In genomic region chr7:123070702-123071286, GRCh38 we compare ENCODE assay signal across 10 cellular contexts.
DNase-seq lines count a peak whose midpoint lies in the region; ATAC-seq and TF ChIP-seq lines count a peak whose summit lies in the region.
"Had no signal": no experiment of that assay in that cellular context is flagged by ENCODE, and none has a peak within 500 bp of the region (broad histone marks: within the 10 kb centered on the region; RNA-seq: fewer than 3 reads in every experiment).

No MANE protein-coding gene starts in this region.

- H3K4me3 Mint-ChIP-seq in endodermal cell, result no peak overlapping the region
- no peak overlapping the region for H3K4me3 Mint-ChIP-seq in activated T-helper 17 cell treated with anti-CD3 and anti-CD28 coated beads, Interleukin-2, amount 50 U/mL, for 72 hours
- H3K4me3 Mint-ChIP-seq: T-cell had no signal

- peak; percentile 52 for ATAC-seq in GM19395 (IDR thresholded peaks at IDR 0.05; ENCODE audit: unreplicated experiment)
- no peak for ATAC-seq in activated T-helper 17 cell treated with anti-CD3 and anti-CD28 coated beads, Interleukin-2, amount 50 U/mL, for 72 hours (replicated peaks)
- ATAC-seq: T-cell had no signal

- no peaks in the 10 kb centered on the region for H3K27me3 Mint-ChIP-seq in endodermal cell (ENCODE audit: insufficient read depth)
- no peaks in the 10 kb centered on the region for H3K27me3 Mint-ChIP-seq in activated T-helper 17 cell treated with anti-CD3 and anti-CD28 coated beads, Interleukin-2, amount 50 U/mL, for 72 hours
- H3K27me3 Mint-ChIP-seq: T-cell had no signal

- TF ChIP-seq CTCF in AG10803 (conservative IDR thresholded peaks at IDR 0.05; ENCODE audit: low read length) (peak; percentile 55), endodermal cell (conservative IDR thresholded peaks at IDR 0.05) (peak; percentile 75)

- no peaks in the 10 kb centered on the region for H3K9me3 ChIP-seq in endodermal cell (ENCODE audit: control insufficient read depth, low read length)

- peaks cover 7% of the 10 kb centered on the region for H3K27me3 ChIP-seq in endodermal cell (ENCODE audit: control insufficient read depth, insufficient read depth, low read length, poor library complexity, severe bottlenecking)

- H3K36me3 ChIP-seq in endodermal cell (ENCODE audit: control insufficient read depth, insufficient read depth, low read length), result no peaks in the 10 kb centered on the region

- no peaks in the 10 kb centered on the region for H3K36me3 Mint-ChIP-seq in endodermal cell (ENCODE audit: low read depth)
- no peaks in the 10 kb centered on the region for H3K36me3 Mint-ChIP-seq in activated T-helper 17 cell treated with anti-CD3 and anti-CD28 coated beads, Interleukin-2, amount 50 U/mL, for 72 hours (ENCODE audit: low read depth)
- H3K36me3 Mint-ChIP-seq: T-cell had no signal

- peaks cover 18% of the 10 kb centered on the region for H3K4me1 Mint-ChIP-seq in endodermal cell
- H3K4me1 Mint-ChIP-seq in activated T-helper 17 cell treated with anti-CD3 and anti-CD28 coated beads, Interleukin-2, amount 50 U/mL, for 72 hours, result no peaks in the 10 kb centered on the region
- H3K4me1 Mint-ChIP-seq: T-cell had no signal

- H3K9ac ChIP-seq in endodermal cell (ENCODE audit: extremely low read depth, low read length, poor library complexity, severe bottlenecking), result no peak overlapping the region

- WGBS in endodermal cell (ENCODE audit: insufficient coverage in 1 of 2, insufficient read length in 1 of 2), 2 experiments, result 48 to 74% methylated on average over 3 to 5 of the region's 5 CpGs

- no peak overlapping the region for H3K27ac ChIP-seq in endodermal cell (ENCODE audit: low read depth, low read length)
- H3K27ac ChIP-seq: coronary artery had no signal

- H3K27ac Mint-ChIP-seq in endodermal cell, result no peak overlapping the region
- no peak overlapping the region for H3K27ac Mint-ChIP-seq in activated T-helper 17 cell treated with anti-CD3 and anti-CD28 coated beads, Interleukin-2, amount 50 U/mL, for 72 hours
- H3K27ac Mint-ChIP-seq: T-cell had no signal

- H3K4me3 ChIP-seq in AG10803 (ENCODE audit: low read length), result no peak overlapping the region
- H3K4me3 ChIP-seq in endodermal cell (ENCODE audit: low read length), result no peak overlapping the region
- H3K4me3 ChIP-seq: coronary artery had no signal

- no peaks in the 10 kb centered on the region for H3K9me3 Mint-ChIP-seq in endodermal cell
- H3K9me3 Mint-ChIP-seq in activated T-helper 17 cell treated with anti-CD3 and anti-CD28 coated beads, Interleukin-2, amount 50 U/mL, for 72 hours, result peaks cover 8% of the 10 kb centered on the region

- H3K4me1 ChIP-seq in endodermal cell (ENCODE audit: control insufficient read depth, insufficient read depth, low read length), result peaks cover 11% of the 10 kb centered on the region

- DNase-seq in AG10803 (ENCODE audit: low read depth), result peak; percentile 20
- DNase-seq in NCI-H460 (ENCODE audit: extremely low read depth, low read depth), result peak; percentile 52
- DNase-seq in endodermal cell, result peak; percentile 59
- DNase-seq in activated naive CD4-positive, alpha-beta T cell treated with Interleukin-2 at 50 U/mL for 16 hours, result no peak
- DNase-seq in T1000 (lab: John Stamatoyannopoulos, UW), result no peak
- no peak for DNase-seq in NCI-H226
- DNase-seq: T-cell had no signal

Comparison
In these comparisons a context has a peak if more than half of its experiments do, and no peak if none do; other contexts are left out.
1. DNase-seq: peak in AG10803 (single experiment), NCI-H460 (single experiment) and endodermal cell (single experiment); none in activated naive CD4-positive, alpha-beta T cell treated with Interleukin-2 at 50 U/mL for 16 hours (single experiment), T1000 (single experiment) and NCI-H226 (single experiment).